ENCODE assay signal across 8 cellular contexts in the genomic region with DNA sequence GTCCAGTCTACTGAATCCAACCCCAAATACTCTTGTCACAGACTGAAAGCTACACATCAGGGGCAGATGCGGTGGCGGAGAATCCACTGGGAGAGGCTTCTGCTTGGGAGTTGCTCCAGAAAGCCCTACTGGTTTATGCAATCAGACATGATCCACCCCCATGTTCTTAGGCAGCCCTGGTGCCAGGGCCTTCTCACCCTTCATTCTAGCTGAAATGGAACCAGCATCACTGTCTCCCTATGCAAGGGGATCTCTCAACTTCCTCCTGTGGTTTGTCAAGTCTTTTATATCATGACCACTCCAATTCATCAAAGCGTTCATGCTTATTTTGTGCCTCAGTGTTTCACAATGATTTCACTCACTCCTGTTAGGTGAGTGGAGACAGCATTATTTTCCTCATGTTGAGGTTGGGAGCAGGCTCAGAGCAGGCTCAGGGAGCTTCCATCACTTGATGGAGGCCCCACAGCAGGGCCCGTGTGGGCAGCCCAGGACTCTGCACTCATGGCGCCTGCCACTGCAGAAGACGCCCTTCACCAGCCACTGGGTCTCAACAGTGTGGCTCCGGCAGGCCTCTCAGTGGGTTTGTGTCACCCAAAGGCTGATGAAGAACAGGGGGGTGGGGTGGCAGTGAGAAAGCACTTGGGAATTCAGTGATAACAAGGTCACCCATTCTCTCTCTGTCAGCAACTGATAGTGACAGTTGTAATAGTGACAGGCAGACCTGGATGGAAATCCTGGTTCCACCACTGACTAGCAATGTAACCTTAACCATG.
DNase-seq lines count a peak whose midpoint lies in the region; ATAC-seq and TF ChIP-seq lines count a peak whose summit lies in the region.

No MANE protein-coding gene starts in this region.

- intact Hi-C loops in right lobe of liver (cut with DNase I) = no loop called here

- WGBS in right lobe of liver (ENCODE audit: insufficient coverage, low coverage, low lambda C conversion rate, missing lambda C conversion rate) = 91% methylated on average over 5 of the region's 7 CpGs

- TF ChIP-seq POLR2A in right lobe of liver (IDR thresholded peaks at IDR 0.05) = no peak

- no peaks in the 10 kb centered on the region for H3K36me3 ChIP-seq in right lobe of liver

- peak overlapping the region; percentile 7 to 59 (median 37) for H3K27ac ChIP-seq in right lobe of liver

- ATAC-seq in HG03280 (IDR thresholded peaks at IDR 0.05; ENCODE audit: unreplicated experiment) = peak; percentile 4
- ATAC-seq in right lobe of liver = no peak
- ATAC-seq in GM21515 (IDR thresholded peaks at IDR 0.05; ENCODE audit: unreplicated experiment) = no peak
- ATAC-seq in GM18858 (IDR thresholded peaks at IDR 0.05; ENCODE audit: unreplicated experiment) = no peak

- H3K4me3 ChIP-seq in right lobe of liver = no peak overlapping the region

- DNase-seq in CMK (ENCODE audit: low read depth) = peak; percentile 51
- DNase-seq in activated T-cell treated with anti-CD3 and anti-CD28 coated beads, Interleukin-2, amount 50 U/mL, for 24 hours = no peak
- peak in 1 of 3 donors; percentile 23 for DNase-seq in right lobe of liver
- DNase-seq in NCI-H1048 (lab: John Stamatoyannopoulos, UW) = no peak
- DNase-seq in NCI-H146 (lab: John Stamatoyannopoulos, UW) = no peak

- no peaks in the 10 kb centered on the region for H3K36me3 Mint-ChIP-seq in activated T-cell treated with anti-CD3 and anti-CD28 coated beads, Interleukin-2, amount 50 U/mL, for 24 hours (ENCODE audit: low read depth)

- no peak for TF ChIP-seq CTCF in right lobe of liver (IDR thresholded peaks at IDR 0.05)

- H3K27me3 Mint-ChIP-seq in activated T-cell treated with anti-CD3 and anti-CD28 coated beads, Interleukin-2, amount 50 U/mL, for 24 hours = no peaks in the 10 kb centered on the region

- H3K4me3 Mint-ChIP-seq in activated T-cell treated with anti-CD3 and anti-CD28 coated beads, Interleukin-2, amount 50 U/mL, for 24 hours = peak overlapping the region; percentile 6

- H3K9me3 Mint-ChIP-seq in activated T-cell treated with anti-CD3 and anti-CD28 coated beads, Interleukin-2, amount 50 U/mL, for 24 hours = no peaks in the 10 kb centered on the region

- H3K27me3 ChIP-seq in right lobe of liver = no peaks in the 10 kb centered on the region

- H3K9me3 ChIP-seq in right lobe of liver = no peaks in the 10 kb centered on the region

- peaks cover 0 to 6% (median 2%) of the 10 kb centered on the region in 4 donors for H3K4me1 ChIP-seq in right lobe of liver

- H3K4me1 Mint-ChIP-seq in activated T-cell treated with anti-CD3 and anti-CD28 coated beads, Interleukin-2, amount 50 U/mL, for 24 hours (ENCODE audit: low read depth) = peaks cover 64% of the 10 kb centered on the region

- H3K27ac Mint-ChIP-seq in activated T-cell treated with anti-CD3 and anti-CD28 coated beads, Interleukin-2, amount 50 U/mL, for 24 hours = peak overlapping the region; percentile 97
